23 cellular contexts compared by ENCODE assay signal in the genomic region with DNA sequence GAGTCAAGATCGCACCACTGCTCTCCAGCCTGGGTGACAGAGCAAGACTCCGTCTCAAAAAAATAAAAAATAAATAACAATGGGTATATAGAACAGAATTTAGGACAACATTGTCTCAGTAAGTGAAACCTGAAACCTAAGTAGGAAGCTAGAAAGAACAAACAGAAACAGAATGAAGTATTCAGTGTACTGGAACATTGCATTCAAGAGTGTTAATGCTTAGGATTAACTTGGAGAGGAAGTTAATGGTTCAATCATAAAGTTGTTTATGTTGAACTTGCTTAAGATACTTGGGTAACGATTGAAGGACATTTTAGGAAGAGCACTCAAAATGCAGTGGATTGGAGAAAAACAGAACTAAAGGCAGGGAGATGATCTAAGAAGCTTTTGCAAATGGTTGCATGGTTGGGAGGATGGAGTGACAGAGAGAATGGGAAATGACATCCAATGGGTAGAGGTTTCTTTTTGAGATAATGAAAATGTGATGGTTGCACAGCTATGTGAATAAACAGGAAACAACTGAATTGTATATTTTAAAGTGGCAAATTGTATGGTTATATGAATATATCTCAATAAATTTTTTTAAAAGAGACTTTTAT.
DNase-seq lines count a peak whose midpoint lies in the region; ATAC-seq lines count a peak whose summit lies in the region.
"Had no signal": no experiment of that assay in that cellular context is flagged by ENCODE, and none has a peak within 500 bp of the region (broad histone marks: within the 10 kb centered on the region; RNA-seq: fewer than 3 reads in every experiment).

No MANE protein-coding gene starts in this region.

- no peaks in the 10 kb centered on the region for H4K20me1 ChIP-seq in Karpas-422 (ENCODE audit: insufficient read depth, low read depth, low read length)

- no peaks in the 10 kb centered on the region for H3K9me3 ChIP-seq in Karpas-422 (ENCODE audit: low read length)
- H3K9me3 ChIP-seq: vagina had no signal

- H3K4me1 Mint-ChIP-seq in activated CD4-positive, alpha-beta T cell treated with anti-CD3 and anti-CD28 coated beads, Interleukin-2, amount 10 ng/mL, durations not matched to agents 24 days and 14 days, result peaks cover 31% of the 10 kb centered on the region

- H3K9me3 Mint-ChIP-seq in activated CD4-positive, alpha-beta T cell treated with anti-CD3 and anti-CD28 coated beads, Interleukin-2, amount 10 ng/mL, durations not matched to agents 24 days and 14 days, result no peaks in the 10 kb centered on the region
- H3K9me3 Mint-ChIP-seq: activated naive CD4-positive, alpha-beta T cell treated with anti-CD3 and anti-CD28 coated beads, Interleukin-2, amount 10 ng/mL, durations not matched to agents 7 days and 5 days; activated T-cell treated with anti-CD3 and anti-CD28 coated beads, Interleukin-2, amount 50 U/mL, for 4 hours had no signal

- H3K36me3 Mint-ChIP-seq in activated CD4-positive, alpha-beta T cell treated with anti-CD3 and anti-CD28 coated beads, Interleukin-2, amount 10 ng/mL, durations not matched to agents 24 days and 14 days (ENCODE audit: low read depth), result peaks cover 8% of the 10 kb centered on the region

- peaks cover 79% of the 10 kb centered on the region for H3K79me2 ChIP-seq in Karpas-422 (ENCODE audit: low read length)

- no peak overlapping the region for H2AFZ ChIP-seq in Karpas-422 (ENCODE audit: low read length)

- intact Hi-C loops in activated CD4-positive, alpha-beta T cell treated with anti-CD3 and anti-CD28 coated beads, Interleukin-2, amount 10 ng/mL, durations not matched to agents 24 days and 14 days (cut with micrococcal nuclease), result no loop called here

- H3K4me2 ChIP-seq in Karpas-422 (ENCODE audit: low read depth, low read length, poor library complexity, severe bottlenecking), result no peak overlapping the region

- no peaks in the 10 kb centered on the region for H3K9me2 ChIP-seq in Karpas-422 (replicated peaks; ENCODE audit: insufficient read depth, low read length)

- H3K27me3 Mint-ChIP-seq in activated CD4-positive, alpha-beta T cell treated with anti-CD3 and anti-CD28 coated beads, Interleukin-2, amount 10 ng/mL, durations not matched to agents 24 days and 14 days, result no peaks in the 10 kb centered on the region
- H3K27me3 Mint-ChIP-seq: activated naive CD4-positive, alpha-beta T cell treated with anti-CD3 and anti-CD28 coated beads, Interleukin-2, amount 10 ng/mL, durations not matched to agents 7 days and 5 days had no signal

- H3K4me3 ChIP-seq in Karpas-422 (ENCODE audit: low read length), result no peak overlapping the region
- H3K4me3 ChIP-seq: lung, vagina had no signal

- peak overlapping the region; percentile 42; the same call in 1 of the 2 replicates for H3K27ac ChIP-seq in Karpas-422 (ENCODE audit: low read length)
- H3K27ac ChIP-seq: C4-2B, vagina had no signal

- H3K4me3 Mint-ChIP-seq in activated CD4-positive, alpha-beta T cell treated with anti-CD3 and anti-CD28 coated beads, Interleukin-2, amount 10 ng/mL, durations not matched to agents 24 days and 14 days, result no peak overlapping the region
- H3K4me3 Mint-ChIP-seq: activated naive CD4-positive, alpha-beta T cell treated with anti-CD3 and anti-CD28 coated beads, Interleukin-2, amount 10 ng/mL, durations not matched to agents 7 days and 5 days; activated T-cell treated with anti-CD3 and anti-CD28 coated beads, Interleukin-2, amount 50 U/mL, for 4 hours had no signal

- peaks cover 16% of the 10 kb centered on the region for H3K4me1 ChIP-seq in Karpas-422 (ENCODE audit: low read length)
- H3K4me1 ChIP-seq: vagina had no signal

- no peaks in the 10 kb centered on the region for H3K36me3 ChIP-seq in Karpas-422 (ENCODE audit: insufficient read depth, low read length)
- H3K36me3 ChIP-seq: vagina had no signal

- ATAC-seq in esophagus mucosa (peak; percentile 70), HG03354 (IDR thresholded peaks at IDR 0.05; ENCODE audit: poor library complexity, severe bottlenecking, unreplicated experiment) (no peak), GM19395 (IDR thresholded peaks at IDR 0.05; ENCODE audit: unreplicated experiment) (no peak)
- ATAC-seq: activated T-cell treated with anti-CD3 and anti-CD28 coated beads, Interleukin-2, amount 50 U/mL, for 4 hours; HepG2 had no signal

- no peak overlapping the region for H3K9ac ChIP-seq in Karpas-422 (ENCODE audit: low read length)

- H3K27me3 ChIP-seq in Karpas-422 (ENCODE audit: low read length), result no peaks in the 10 kb centered on the region
- H3K27me3 ChIP-seq: vagina had no signal

- H3K27ac Mint-ChIP-seq in activated CD4-positive, alpha-beta T cell treated with anti-CD3 and anti-CD28 coated beads, Interleukin-2, amount 10 ng/mL, durations not matched to agents 24 days and 14 days, result peak overlapping the region; percentile 30
- H3K27ac Mint-ChIP-seq: activated naive CD4-positive, alpha-beta T cell treated with anti-CD3 and anti-CD28 coated beads, Interleukin-2, amount 10 ng/mL, durations not matched to agents 7 days and 5 days had no signal

- DNase-seq in activated CD4-positive, alpha-beta T cell treated with anti-CD3 and anti-CD28 coated beads, Interleukin-2, amount 10 ng/mL, durations not matched to agents 24 days and 14 days, result no peak
- no peak for DNase-seq in activated CD4-positive, alpha-beta T cell treated with anti-CD3 and anti-CD28 coated beads, Interleukin-2, amount 50 U/mL, for 48 hours
- DNase-seq in Karpas-422 (no peak), cerebellar nuclear complex (lab: John Stamatoyannopoulos, UW) (no peak), NCI-H82 treated with DMSO at 0.1 percent for 48 hours (lab: John Stamatoyannopoulos, UW; ENCODE audit: unreplicated experiment) (no peak)
- DNase-seq: activated CD8-positive, alpha-beta memory T cell treated with anti-CD3 and anti-CD28 coated beads for 24 hours; activated naive CD4-positive, alpha-beta T cell treated with anti-CD3 and anti-CD28 coated beads, Interleukin-2, amount 10 ng/mL, durations not matched to agents 7 days and 5 days; activated T-cell treated with anti-CD3 and anti-CD28 coated beads, Interleukin-2, amount 50 U/mL, for 4 hours; anterior cingulate cortex; foreskin melanocyte; hypothalamus; islet precursor cell; NCI-H1417 treated with DMSO at 0.1 percent for 48 hours; retina; SIG-M5; stimulated activated CD8-positive, alpha-beta memory T cell treated with anti-CD3 and anti-CD28 coated beads, Interleukin-4, amount 100 ng/mL, for 48 hours had no signal
